8 cellular contexts compared by ENCODE assay signal in genomic region chr20:47274449-47275108, GRCh38.
DNase-seq lines count a peak whose midpoint lies in the region; ATAC-seq and TF ChIP-seq lines count a peak whose summit lies in the region.

No MANE protein-coding gene starts in this region.

- H3K9me3 Mint-ChIP-seq in T-helper 2 cell treated with Interferon-gamma antibody and Interleukin-4, amounts not matched to agents 5 μg/mL and 100 μg/mL, for 36 hours: no peaks in the 10 kb centered on the region
- H3K9me3 Mint-ChIP-seq in nephron progenitor cell: no peaks in the 10 kb centered on the region

- H3K79me2 ChIP-seq in ACC112 (ENCODE audit: control insufficient read depth, insufficient read depth, low read length, unreplicated experiment): peaks cover 30% of the 10 kb centered on the region

- peaks cover 35% of the 10 kb centered on the region for H3K4me1 Mint-ChIP-seq in T-helper 2 cell treated with Interferon-gamma antibody and Interleukin-4, amounts not matched to agents 5 μg/mL and 100 μg/mL, for 36 hours (ENCODE audit: low read depth)
- H3K4me1 Mint-ChIP-seq in nephron progenitor cell: peaks cover 32% of the 10 kb centered on the region

- no peak for TF ChIP-seq CTCF in epithelial cell of esophagus (IDR thresholded peaks at IDR 0.05; ENCODE audit: insufficient read depth, low read depth, low read length, missing control alignments)
- no peak for TF ChIP-seq CTCF in nephron progenitor cell (IDR thresholded peaks at IDR 0.05)

- H3K36me3 ChIP-seq in ACC112 (ENCODE audit: insufficient read depth, low read length): peaks cover 12% of the 10 kb centered on the region; the same call in 1 of the 2 replicates

- DNase-seq in T-helper 2 cell treated with Interferon-gamma antibody and Interleukin-4, amounts not matched to agents 5 μg/mL and 100 μg/mL, for 36 hours (ENCODE audit: low spot score): peak; percentile 53
- DNase-seq in epithelial cell of esophagus (ENCODE audit: low read depth): peak; percentile 85
- DNase-seq in nephron progenitor cell: no peak
- DNase-seq in NCI-H510A treated with DMSO at 0.1 percent for 48 hours (lab: John Stamatoyannopoulos, UW): no peak
- no peak for DNase-seq in NCI-H510A (lab: John Stamatoyannopoulos, UW)

- H2AFZ ChIP-seq in ACC112 (ENCODE audit: low read length, unreplicated experiment): no peak overlapping the region

- peaks cover 39% of the 10 kb centered on the region for H3K36me3 Mint-ChIP-seq in T-helper 2 cell treated with Interferon-gamma antibody and Interleukin-4, amounts not matched to agents 5 μg/mL and 100 μg/mL, for 36 hours (ENCODE audit: low read depth)
- peaks cover 64% of the 10 kb centered on the region for H3K36me3 Mint-ChIP-seq in nephron progenitor cell (ENCODE audit: low read depth)

- peak overlapping the region; percentile 73 for H3K27ac Mint-ChIP-seq in T-helper 2 cell treated with Interferon-gamma antibody and Interleukin-4, amounts not matched to agents 5 μg/mL and 100 μg/mL, for 36 hours
- peak overlapping the region; percentile 87 for H3K27ac Mint-ChIP-seq in nephron progenitor cell

- peak; percentile 76 for ATAC-seq in GM18907 (IDR thresholded peaks at IDR 0.05; ENCODE audit: unreplicated experiment)
- peak; percentile 90 for ATAC-seq in HG03280 (IDR thresholded peaks at IDR 0.05; ENCODE audit: unreplicated experiment)

- no peaks in the 10 kb centered on the region for H3K27me3 Mint-ChIP-seq in T-helper 2 cell treated with Interferon-gamma antibody and Interleukin-4, amounts not matched to agents 5 μg/mL and 100 μg/mL, for 36 hours (ENCODE audit: low read depth)
- peaks cover 7% of the 10 kb centered on the region for H3K27me3 Mint-ChIP-seq in nephron progenitor cell (ENCODE audit: low read depth, poor library complexity)

- peak overlapping the region; percentile 30 for H3K4me3 Mint-ChIP-seq in T-helper 2 cell treated with Interferon-gamma antibody and Interleukin-4, amounts not matched to agents 5 μg/mL and 100 μg/mL, for 36 hours
- no peak overlapping the region for H3K4me3 Mint-ChIP-seq in nephron progenitor cell

- H3K27ac ChIP-seq in ACC112 (ENCODE audit: low read depth, low read length): peak overlapping the region; percentile 97

- peaks cover 64% of the 10 kb centered on the region for H3K4me1 ChIP-seq in ACC112 (ENCODE audit: control insufficient read depth, insufficient read depth, low read length, unreplicated experiment)

- peak overlapping the region; percentile 10; the same call in 1 of the 2 replicates for H3K4me3 ChIP-seq in ACC112 (ENCODE audit: low read depth, low read length)
- no peak overlapping the region for H3K4me3 ChIP-seq in epithelial cell of esophagus (ENCODE audit: low read length)

- H3K27me3 ChIP-seq in ACC112 (ENCODE audit: insufficient read depth, low read length): no peaks in the 10 kb centered on the region

Comparison
In these comparisons a context has a peak if more than half of its experiments do, and no peak if none do; other contexts are left out.
1. DNase-seq: peak in T-helper 2 cell treated with Interferon-gamma antibody and Interleukin-4, amounts not matched to agents 5 μg/mL and 100 μg/mL, for 36 hours (single experiment) and epithelial cell of esophagus (single experiment); none in nephron progenitor cell (single experiment), NCI-H510A treated with DMSO at 0.1 percent for 48 hours (single experiment) and NCI-H510A (single experiment).